ENCODE assay signal across 31 cellular contexts in the genomic region with DNA sequence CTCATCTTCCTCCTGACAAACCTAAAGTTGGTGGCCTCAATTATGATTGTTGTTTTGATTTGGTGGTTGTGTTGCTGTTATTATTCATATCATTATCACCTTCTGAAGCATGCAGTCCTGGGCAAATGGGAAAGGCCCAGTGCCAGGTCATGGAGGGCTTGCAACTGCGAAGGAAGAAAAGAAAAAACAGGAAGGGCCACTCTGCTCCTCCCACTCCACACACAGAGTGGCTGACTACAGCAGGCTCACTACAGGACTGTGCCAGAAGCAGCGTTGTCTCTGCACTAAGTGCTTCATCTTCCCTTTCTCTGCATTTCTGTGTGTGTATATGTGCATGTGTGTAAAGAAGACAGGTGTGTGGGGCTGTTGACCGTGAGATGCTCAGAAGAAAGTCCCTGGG.
"Had no signal": no experiment of that assay in that cellular context is flagged by ENCODE, and none has a peak within 500 bp of the region (broad histone marks: within the 10 kb centered on the region; RNA-seq: fewer than 3 reads in every experiment).

No MANE protein-coding gene starts in this region.

- H3K27ac ChIP-seq: left ventricle myocardium inferior, neutrophil, ovary, right atrium auricular region, skin epidermis, stomach, testis, tibial artery, upper lobe of right lung, uterus had no signal

- DNase-seq: immature natural killer cell; kidney; left colon; left ventricle myocardium inferior; mesendoderm; midbrain; mucosa of descending colon; naive thymus-derived CD4-positive, alpha-beta T cell; occipital lobe; ovary; stimulated activated CD4-positive, alpha-beta T cell treated with anti-CD3 and anti-CD28 coated beads, Interleukin-12 subunit alpha, Interleukin-12 subunit beta, amount 100 ng/mL, for 4 hours; stimulated activated CD4-positive, alpha-beta T cell treated with anti-CD3 and anti-CD28 coated beads, Interleukin-15, amount 100 ng/mL, for 24 hours; stimulated activated CD4-positive, alpha-beta T cell treated with anti-CD3 and anti-CD28 coated beads, Interleukin-2, amount 100 ng/mL, for 24 hours; stimulated activated CD4-positive, alpha-beta T cell treated with anti-CD3 and anti-CD28 coated beads, Interleukin-4, amount 100 ng/mL, for 1 hour; stimulated activated naive B cell treated with anti-CD40 and anti-IgM and Interleukin-4, amounts not matched to agents 10 μg/mL and 1 μg/mL and 100 μg/mL, for 72 hours; stimulated activated naive CD8-positive, alpha-beta T cell treated with anti-CD3 and anti-CD28 coated beads, Interleukin-15, Interleukin-2, amounts not matched to agents 100 U/mL and 50 U/mL, for 24 hours; stomach; testis; tibial artery; trophoblast cell; upper lobe of right lung; uterus had no signal

- H3K9me3 ChIP-seq: left ventricle myocardium inferior, mucosa of descending colon, neutrophil, ovary, right atrium auricular region, stomach, testis, tibial artery, upper lobe of right lung, uterus had no signal

- ATAC-seq: naive thymus-derived CD4-positive, alpha-beta T cell; natural killer cell treated with Interleukin-12 subunit alpha and Interleukin-12 subunit beta and Interleukin-15 and Interleukin-18, amount 100 ng/mL, for 72 hours; sciatic nerve; stimulated activated naive B cell treated with anti-CD40 and anti-IgM and Interleukin-4, amounts not matched to agents 10 μg/mL and 1 μg/mL and 100 μg/mL, for 72 hours; stimulated activated naive CD8-positive, alpha-beta T cell treated with anti-CD3 and anti-CD28 coated beads, Interleukin-15, Interleukin-2, amounts not matched to agents 100 U/mL and 50 U/mL, for 24 hours had no signal

- H3K9me3 Mint-ChIP-seq: natural killer cell treated with Interleukin-12 subunit alpha and Interleukin-12 subunit beta and Interleukin-15 and Interleukin-18, amount 100 ng/mL, for 72 hours had no signal

- H3K4me3 Mint-ChIP-seq: immature natural killer cell; naive thymus-derived CD4-positive, alpha-beta T cell; natural killer cell treated with Interleukin-12 subunit alpha and Interleukin-12 subunit beta and Interleukin-15 and Interleukin-18, amount 100 ng/mL, for 72 hours; neural crest cell; stimulated activated naive B cell treated with anti-CD40 and anti-IgM and Interleukin-4, amounts not matched to agents 10 μg/mL and 1 μg/mL and 100 μg/mL, for 72 hours had no signal

- H3K4me1 ChIP-seq: left ventricle myocardium inferior, right atrium auricular region, stomach, testis, tibial artery, upper lobe of right lung, uterus had no signal

- H3K27ac Mint-ChIP-seq: immature natural killer cell; naive thymus-derived CD4-positive, alpha-beta T cell; natural killer cell treated with Interleukin-12 subunit alpha and Interleukin-12 subunit beta and Interleukin-15 and Interleukin-18, amount 100 ng/mL, for 72 hours; progenitor cell of endocrine pancreas; stimulated activated naive B cell treated with anti-CD40 and anti-IgM and Interleukin-4, amounts not matched to agents 10 μg/mL and 1 μg/mL and 100 μg/mL, for 72 hours had no signal

- H3K36me3 ChIP-seq: left ventricle myocardium inferior, neutrophil, ovary, right atrium auricular region, stomach, tibial artery, upper lobe of right lung, uterus had no signal

- H3K36me3 Mint-ChIP-seq: immature natural killer cell; naive thymus-derived CD4-positive, alpha-beta T cell; natural killer cell treated with Interleukin-12 subunit alpha and Interleukin-12 subunit beta and Interleukin-15 and Interleukin-18, amount 100 ng/mL, for 72 hours; stimulated activated naive B cell treated with anti-CD40 and anti-IgM and Interleukin-4, amounts not matched to agents 10 μg/mL and 1 μg/mL and 100 μg/mL, for 72 hours had no signal

- H3K4me3 ChIP-seq: left ventricle myocardium inferior, lung, mucosa of descending colon, ovary, right atrium auricular region, skin epidermis, stomach, testis, tibial artery, upper lobe of right lung, uterus had no signal

- H3K4me1 Mint-ChIP-seq: immature natural killer cell; naive thymus-derived CD4-positive, alpha-beta T cell; neural crest cell; stimulated activated naive B cell treated with anti-CD40 and anti-IgM and Interleukin-4, amounts not matched to agents 10 μg/mL and 1 μg/mL and 100 μg/mL, for 72 hours had no signal

- H3K27me3 Mint-ChIP-seq: natural killer cell treated with Interleukin-12 subunit alpha and Interleukin-12 subunit beta and Interleukin-15 and Interleukin-18, amount 100 ng/mL, for 72 hours; progenitor cell of endocrine pancreas; stimulated activated naive B cell treated with anti-CD40 and anti-IgM and Interleukin-4, amounts not matched to agents 10 μg/mL and 1 μg/mL and 100 μg/mL, for 72 hours had no signal

- H3K27me3 ChIP-seq: neutrophil, ovary, right atrium auricular region, testis, tibial artery, upper lobe of right lung, uterus had no signal

- FAIRE-seq: islet of Langerhans had no signal
